Comparison of ENCODE assay signal across 14 cellular contexts in genomic region chr12:29158364-29158763, GRCh38. TPM values are rescaled to one million over a fixed set of nuclear protein-coding genes. Genes with fewer than 3 reads are reported as not detected.
DNase-seq lines count a peak whose midpoint lies in the region; ATAC-seq and TF ChIP-seq lines count a peak whose summit lies in the region.
"Had no signal": no experiment of that assay in that cellular context is flagged by ENCODE, and none has a peak within 500 bp of the region (broad histone marks: within the 10 kb centered on the region; RNA-seq: fewer than 3 reads in every experiment).

No MANE protein-coding gene starts in this region.

- H3K9ac ChIP-seq in SK-N-MC (ENCODE audit: insufficient read length), result no peak overlapping the region

- intact Hi-C loops in MCF 10A (cut with micrococcal nuclease), result no loop called here
- intact Hi-C loops in breast epithelium (cut with DNase I; ENCODE audit: low total_unique reads), result loop anchor here (10.0 kb wide), 1 partner anchor 1754 kb away; no protein-coding TSS in a partner anchor

- H3K9me3 Mint-ChIP-seq in MCF 10A (ENCODE audit: unreplicated experiment), result no peaks in the 10 kb centered on the region
- H3K9me3 Mint-ChIP-seq: HFFc6 had no signal

- no peak for TF ChIP-seq POLR2A in breast epithelium (IDR thresholded peaks at IDR 0.05)

- H3K36me3 Mint-ChIP-seq in MCF 10A (ENCODE audit: insufficient read depth, unreplicated experiment), result no peaks in the 10 kb centered on the region

- peak overlapping the region; percentile 57 for H3K27ac Mint-ChIP-seq in MCF 10A (ENCODE audit: low read depth, unreplicated experiment)
- H3K27ac Mint-ChIP-seq: activated CD8-positive, alpha-beta T cell treated with anti-CD3 and anti-CD28 coated beads for 36 hours; HFFc6 had no signal

- H3K27ac ChIP-seq in breast epithelium (no peak overlapping the region), SK-N-MC (peak overlapping the region; percentile 64), layer of hippocampus (ENCODE audit: low read depth, low read length) (peak overlapping the region; percentile 27), substantia nigra (ENCODE audit: low read depth, low read length, poor library complexity, severe bottlenecking) (peak overlapping the region; percentile 40)
- H3K27ac ChIP-seq: prostate gland, testis had no signal

- no TSS peak for BruUV-seq in MCF 10A (replicated peaks; lab: Mats Ljungman, UMichigan)

- POLR2A ChIA-PET in MCF 10A (lab: Yijun Ruan, JAX), result interaction anchor here (1.9 kb wide), 1 partner anchor 8 kb away, joined by 4 read pairs; no protein-coding TSS in a partner anchor

- H3K9me3 ChIP-seq in breast epithelium, result no peaks in the 10 kb centered on the region
- no peaks in the 10 kb centered on the region for H3K9me3 ChIP-seq in SK-N-MC (ENCODE audit: low read depth, low read length)
- H3K9me3 ChIP-seq: prostate gland, testis had no signal

- DNase-seq in MCF 10A (ENCODE audit: unreplicated experiment) (peak; percentile 48), breast epithelium (ENCODE audit: low spot score in 2 of 2) (no peak), SK-N-MC (ENCODE audit: low read depth, low spot score) (peak; percentile 37), substantia nigra (lab: John Stamatoyannopoulos, UW) (peak in 3 of 49 donors; percentile 12 to 38 (median 27)), HUDEP-2 (lab: John Stamatoyannopoulos, UW; ENCODE audit: unreplicated experiment in 76 of 76) (no peak)
- no peak for DNase-seq in activated naive CD4-positive, alpha-beta T cell treated with anti-CD3 and anti-CD28 coated beads, Interleukin-2, amount 50 U/mL, for 16 hours
- DNase-seq: activated CD8-positive, alpha-beta T cell treated with anti-CD3 and anti-CD28 coated beads for 36 hours; HFFc6; NCI-H82; SHP77; testis had no signal

- CTCF ChIA-PET in MCF 10A (lab: Yijun Ruan, JAX), result interaction anchor here (0.6 to 1.4 kb wide), 2 partner anchors 59 to 69 kb away, joined by 3 read pairs; no protein-coding TSS in a partner anchor

- H3K27me3 ChIP-seq in breast epithelium (no peaks in the 10 kb centered on the region), layer of hippocampus (ENCODE audit: control insufficient read depth, insufficient read depth, low read length) (no peaks in the 10 kb centered on the region)
- H3K27me3 ChIP-seq: testis had no signal

- no peak overlapping the region for H3K4me3 ChIP-seq in breast epithelium
- peak overlapping the region; percentile 8; the same call in 1 of the 2 replicates for H3K4me3 ChIP-seq in SK-N-MC
- H3K4me3 ChIP-seq: prostate gland, testis had no signal

- ATAC-seq in GM19455 (IDR thresholded peaks at IDR 0.05; ENCODE audit: unreplicated experiment), result no peak
- ATAC-seq: activated CD8-positive, alpha-beta T cell treated with anti-CD3 and anti-CD28 coated beads for 36 hours had no signal

- TF ChIP-seq CTCF in MCF 10A (IDR thresholded peaks at IDR 0.05; ENCODE audit: unreplicated experiment) (no peak), breast epithelium (IDR thresholded peaks at IDR 0.05) (no peak)

- H3K4me1 Mint-ChIP-seq in MCF 10A (ENCODE audit: insufficient read depth, unreplicated experiment), result peaks cover 13% of the 10 kb centered on the region

- H3K36me3 ChIP-seq in breast epithelium (no peaks in the 10 kb centered on the region), SK-N-MC (ENCODE audit: insufficient read depth, low read length) (no peaks in the 10 kb centered on the region)
- H3K36me3 ChIP-seq: prostate gland had no signal

- peak overlapping the region; percentile 6 for H3K4me3 Mint-ChIP-seq in MCF 10A (ENCODE audit: unreplicated experiment)
- H3K4me3 Mint-ChIP-seq: activated CD8-positive, alpha-beta T cell treated with anti-CD3 and anti-CD28 coated beads for 36 hours; HFFc6 had no signal

- no peaks in the 10 kb centered on the region for H3K27me3 Mint-ChIP-seq in MCF 10A (ENCODE audit: insufficient read depth, unreplicated experiment)
- H3K27me3 Mint-ChIP-seq: activated CD8-positive, alpha-beta T cell treated with anti-CD3 and anti-CD28 coated beads for 36 hours had no signal

- H3K4me1 ChIP-seq in breast epithelium, result no peaks in the 10 kb centered on the region
- H3K4me1 ChIP-seq: prostate gland, testis had no signal

RNA-seq across cellular contexts. Expression of gene FAR2, which starts 9.3 kb away (rescaled TPM):
- total RNA-seq in MCF 10A (2022) (1.7 TPM in 2 replicates), breast epithelium (10 to 100 TPM in 1 of 3 donors, 1 to 10 TPM in 2; 8.2 to 18.2 (median 9.8) TPM)

Comparison
In these comparisons a context has a peak if more than half of its experiments do, and no peak if none do; other contexts are left out.
1. DNase-seq: peak in MCF 10A (single experiment) and SK-N-MC (single experiment); none in breast epithelium (0 of 2), HUDEP-2 (0 of 76) and activated naive CD4-positive, alpha-beta T cell treated with anti-CD3 and anti-CD28 coated beads, Interleukin-2, amount 50 U/mL, for 16 hours (single experiment).
2. H3K27ac ChIP-seq: peak in SK-N-MC (single experiment), layer of hippocampus (single experiment) and substantia nigra (single experiment); none in breast epithelium (0 of 2).